Comparison of ENCODE assay signal across 1 cellular context in genomic region chr2:152580722-152581121, GRCh38.
TF ChIP-seq lines count a peak whose summit lies in the region.

No MANE protein-coding gene starts in this region.

TF ChIP-seq in GM23338, 12 proteins besides CTCF, POLR2A, EP300 and RAD21 (continued from another document):
- TF ChIP-seq, protein P1, sequence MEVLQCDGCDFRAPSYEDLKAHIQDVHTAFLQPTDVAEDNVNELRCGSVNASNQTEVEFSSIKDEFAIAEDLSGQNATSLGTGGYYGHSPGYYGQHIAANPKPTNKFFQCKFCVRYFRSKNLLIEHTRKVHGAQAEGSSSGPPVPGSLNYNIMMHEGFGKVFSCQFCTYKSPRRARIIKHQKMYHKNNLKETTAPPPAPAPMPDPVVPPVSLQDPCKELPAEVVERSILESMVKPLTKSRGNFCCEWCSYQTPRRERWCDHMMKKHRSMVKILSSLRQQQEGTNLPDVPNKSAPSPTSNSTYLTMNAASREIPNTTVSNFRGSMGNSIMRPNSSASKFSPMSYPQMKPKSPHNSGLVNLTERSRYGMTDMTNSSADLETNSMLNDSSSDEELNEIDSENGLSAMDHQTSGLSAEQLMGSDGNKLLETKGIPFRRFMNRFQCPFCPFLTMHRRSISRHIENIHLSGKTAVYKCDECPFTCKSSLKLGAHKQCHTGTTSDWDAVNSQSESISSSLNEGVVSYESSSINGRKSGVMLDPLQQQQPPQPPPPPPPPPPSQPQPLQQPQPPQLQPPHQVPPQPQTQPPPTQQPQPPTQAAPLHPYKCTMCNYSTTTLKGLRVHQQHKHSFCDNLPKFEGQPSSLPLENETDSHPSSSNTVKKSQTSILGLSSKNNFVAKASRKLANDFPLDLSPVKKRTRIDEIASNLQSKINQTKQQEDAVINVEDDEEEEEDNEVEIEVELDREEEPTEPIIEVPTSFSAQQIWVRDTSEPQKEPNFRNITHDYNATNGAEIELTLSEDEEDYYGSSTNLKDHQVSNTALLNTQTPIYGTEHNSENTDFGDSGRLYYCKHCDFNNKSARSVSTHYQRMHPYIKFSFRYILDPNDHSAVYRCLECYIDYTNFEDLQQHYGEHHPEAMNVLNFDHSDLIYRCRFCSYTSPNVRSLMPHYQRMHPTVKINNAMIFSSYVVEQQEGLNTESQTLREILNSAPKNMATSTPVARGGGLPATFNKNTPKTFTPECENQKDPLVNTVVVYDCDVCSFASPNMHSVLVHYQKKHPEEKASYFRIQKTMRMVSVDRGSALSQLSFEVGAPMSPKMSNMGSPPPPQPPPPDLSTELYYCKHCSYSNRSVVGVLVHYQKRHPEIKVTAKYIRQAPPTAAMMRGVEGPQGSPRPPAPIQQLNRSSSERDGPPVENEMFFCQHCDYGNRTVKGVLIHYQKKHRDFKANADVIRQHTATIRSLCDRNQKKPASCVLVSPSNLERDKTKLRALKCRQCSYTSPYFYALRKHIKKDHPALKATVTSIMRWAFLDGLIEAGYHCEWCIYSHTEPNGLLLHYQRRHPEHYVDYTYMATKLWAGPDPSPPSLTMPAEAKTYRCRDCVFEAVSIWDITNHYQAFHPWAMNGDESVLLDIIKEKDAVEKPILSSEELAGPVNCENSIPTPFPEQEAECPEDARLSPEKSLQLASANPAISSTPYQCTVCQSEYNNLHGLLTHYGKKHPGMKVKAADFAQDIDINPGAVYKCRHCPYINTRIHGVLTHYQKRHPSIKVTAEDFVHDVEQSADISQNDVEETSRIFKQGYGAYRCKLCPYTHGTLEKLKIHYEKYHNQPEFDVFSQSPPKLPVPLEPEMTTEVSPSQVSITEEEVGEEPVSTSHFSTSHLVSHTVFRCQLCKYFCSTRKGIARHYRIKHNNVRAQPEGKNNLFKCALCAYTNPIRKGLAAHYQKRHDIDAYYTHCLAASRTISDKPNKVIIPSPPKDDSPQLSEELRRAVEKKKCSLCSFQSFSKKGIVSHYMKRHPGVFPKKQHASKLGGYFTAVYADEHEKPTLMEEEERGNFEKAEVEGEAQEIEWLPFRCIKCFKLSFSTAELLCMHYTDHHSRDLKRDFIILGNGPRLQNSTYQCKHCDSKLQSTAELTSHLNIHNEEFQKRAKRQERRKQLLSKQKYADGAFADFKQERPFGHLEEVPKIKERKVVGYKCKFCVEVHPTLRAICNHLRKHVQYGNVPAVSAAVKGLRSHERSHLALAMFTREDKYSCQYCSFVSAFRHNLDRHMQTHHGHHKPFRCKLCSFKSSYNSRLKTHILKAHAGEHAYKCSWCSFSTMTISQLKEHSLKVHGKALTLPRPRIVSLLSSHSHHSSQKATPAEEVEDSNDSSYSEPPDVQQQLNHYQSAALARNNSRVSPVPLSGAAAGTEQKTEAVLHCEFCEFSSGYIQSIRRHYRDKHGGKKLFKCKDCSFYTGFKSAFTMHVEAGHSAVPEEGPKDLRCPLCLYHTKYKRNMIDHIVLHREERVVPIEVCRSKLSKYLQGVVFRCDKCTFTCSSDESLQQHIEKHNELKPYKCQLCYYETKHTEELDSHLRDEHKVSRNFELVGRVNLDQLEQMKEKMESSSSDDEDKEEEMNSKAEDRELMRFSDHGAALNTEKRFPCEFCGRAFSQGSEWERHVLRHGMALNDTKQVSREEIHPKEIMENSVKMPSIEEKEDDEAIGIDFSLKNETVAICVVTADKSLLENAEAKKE (CRISPR knock-in tag; IDR thresholded peaks at IDR 0.05) = no peak
